In genomic region chr17:14198013-14198412, GRCh38 we compare ENCODE assay signal across 14 cellular contexts. TPM values are rescaled to one million over a fixed set of nuclear protein-coding genes. Genes with fewer than 3 reads are reported as not detected.
DNase-seq lines count a peak whose midpoint lies in the region; ATAC-seq and TF ChIP-seq lines count a peak whose summit lies in the region.
"Had no signal": no experiment of that assay in that cellular context is flagged by ENCODE, and none has a peak within 500 bp of the region (broad histone marks: within the 10 kb centered on the region; RNA-seq: fewer than 3 reads in every experiment).

No MANE protein-coding gene starts in this region.

- 37 to 89% methylated on average over 3 of the region's 6 CpGs for WGBS in mesodermal cell (ENCODE audit: insufficient coverage in 2 of 2), 2 experiments

- peaks cover 96% of the 10 kb centered on the region for H3K4me1 ChIP-seq in CD8-positive, alpha-beta T cell (ENCODE audit: insufficient read depth, low read length)
- H3K4me1 ChIP-seq in mesodermal cell (ENCODE audit: control insufficient read depth, insufficient read depth, low read length, poor library complexity, severe bottlenecking): peaks cover 14% of the 10 kb centered on the region

- POLR2A ChIA-PET in CD8-positive, alpha-beta T cell (lab: Charles Lee): interaction anchor here (1.1 to 5.8 kb wide), 3 partner anchors 103 to 132 kb away, joined by 5 to 74 read pairs (median 6); partner anchors contain the start of genes COX10 and HS3ST3B1
- POLR2A ChIA-PET in activated naive CD8-positive, alpha-beta T cell treated with anti-CD3 and anti-CD28 coated beads, Interleukin-2, amount 10 ng/mL, durations not matched to agents 7 days and 5 days (lab: Charles Lee): interaction anchor here (1.4 to 5.3 kb wide), 2 partner anchors 100 to 103 kb away, joined by 4 to 44 read pairs; partner anchors contain the start of gene HS3ST3B1

- H3K9me3 ChIP-seq in CD8-positive, alpha-beta T cell (ENCODE audit: low read length): no peaks in the 10 kb centered on the region
- H3K9me3 ChIP-seq in mesodermal cell (ENCODE audit: control insufficient read depth, low read length): no peaks in the 10 kb centered on the region
- H3K9me3 ChIP-seq: esophagus muscularis mucosa had no signal

- TF ChIP-seq CTCF in CD8-positive, alpha-beta T cell (IDR thresholded peaks at IDR 0.05): no peak
- no peak for TF ChIP-seq CTCF in brain microvascular endothelial cell (IDR thresholded peaks at IDR 0.05; ENCODE audit: low read depth, low read length, missing control alignments)

- H3K4me3 ChIP-seq in CD8-positive, alpha-beta T cell (ENCODE audit: low read depth, low read length): peak overlapping the region; percentile 13
- no peak overlapping the region for H3K4me3 ChIP-seq in H7 (ENCODE audit: insufficient read depth, low read depth, low read length)
- H3K4me3 ChIP-seq in mesodermal cell (ENCODE audit: extremely low read depth, insufficient read depth, low read length, poor library complexity, severe bottlenecking): no peak overlapping the region
- no peak overlapping the region for H3K4me3 ChIP-seq in brain microvascular endothelial cell (ENCODE audit: low read depth, low read length)
- H3K4me3 ChIP-seq: esophagus muscularis mucosa had no signal

- in situ Hi-C loops in brain microvascular endothelial cell (cut with HindIII; ENCODE audit: low pct_ligation_motif_present, low sequenced_read_pairs): no loop called here

- no peaks in the 10 kb centered on the region for H3K27me3 Mint-ChIP-seq in CD8-positive, alpha-beta T cell (ENCODE audit: low read depth)
- H3K27me3 Mint-ChIP-seq in activated naive CD8-positive, alpha-beta T cell treated with anti-CD3 and anti-CD28 coated beads, Interleukin-2, amount 10 ng/mL, durations not matched to agents 7 days and 5 days: no peaks in the 10 kb centered on the region

- intact Hi-C loops in CD8-positive, alpha-beta T cell (cut with DNase I, micrococcal nuclease): loop anchor here in 1 of 2 experiments (10.0 kb wide), 1 partner anchor 1183 kb away; the partner anchor contains the start of gene ELAC2

- H3K27ac ChIP-seq in CD8-positive, alpha-beta T cell (ENCODE audit: low read depth, low read length): peak overlapping the region; percentile 1
- peak overlapping the region; percentile 13 for H3K27ac ChIP-seq in mesodermal cell (ENCODE audit: low read depth, low read length, severe bottlenecking)
- no peak overlapping the region for H3K27ac ChIP-seq in brain microvascular endothelial cell
- H3K27ac ChIP-seq: esophagus muscularis mucosa had no signal

- H3K36me3 Mint-ChIP-seq in CD8-positive, alpha-beta T cell: no peaks in the 10 kb centered on the region
- H3K36me3 Mint-ChIP-seq in activated naive CD8-positive, alpha-beta T cell treated with anti-CD3 and anti-CD28 coated beads, Interleukin-2, amount 10 ng/mL, durations not matched to agents 7 days and 5 days: peaks cover 27% of the 10 kb centered on the region

- H3K36me3 ChIP-seq in CD8-positive, alpha-beta T cell (ENCODE audit: insufficient read depth, low read length): no peaks in the 10 kb centered on the region
- H3K36me3 ChIP-seq in H7 (replicated peaks; ENCODE audit: control insufficient read depth, insufficient read depth, low read length): no peaks in the 10 kb centered on the region
- peaks cover 3% of the 10 kb centered on the region for H3K36me3 ChIP-seq in mesodermal cell (ENCODE audit: control insufficient read depth, insufficient read depth, low read length)
- H3K36me3 ChIP-seq in brain microvascular endothelial cell (replicated peaks): no peaks in the 10 kb centered on the region

- peaks cover 91% of the 10 kb centered on the region for H3K4me1 Mint-ChIP-seq in CD8-positive, alpha-beta T cell (ENCODE audit: low read depth)
- peaks cover 83% of the 10 kb centered on the region for H3K4me1 Mint-ChIP-seq in activated naive CD8-positive, alpha-beta T cell treated with anti-CD3 and anti-CD28 coated beads, Interleukin-2, amount 10 ng/mL, durations not matched to agents 7 days and 5 days

- no peak for ATAC-seq in CD8-positive, alpha-beta T cell
- ATAC-seq in activated naive CD8-positive, alpha-beta T cell treated with anti-CD3 and anti-CD28 coated beads, Interleukin-2, amount 10 ng/mL, durations not matched to agents 7 days and 5 days (ENCODE audit: low read depth): no peak
- no peak for ATAC-seq in HG02938 (IDR thresholded peaks at IDR 0.05; ENCODE audit: unreplicated experiment)

- no peak for DNase-seq in CD8-positive, alpha-beta T cell
- DNase-seq in H7 (peak; percentile 39), brain microvascular endothelial cell (no peak)
- no peak for DNase-seq in activated naive CD8-positive, alpha-beta T cell treated with anti-CD3 and anti-CD28 coated beads, Interleukin-2, amount 10 ng/mL, durations not matched to agents 7 days and 5 days
- no peak for DNase-seq in stimulated activated CD4-positive, alpha-beta T cell treated with anti-CD3 and anti-CD28 coated beads, Interleukin-15, amount 100 ng/mL, for 24 hours
- DNase-seq: Calu3, cerebellar nuclear complex, HCEC 1CT, NCI-H2081 treated with DMSO at 0.1 percent for 48 hours had no signal

- no peaks in the 10 kb centered on the region for H3K27me3 ChIP-seq in CD8-positive, alpha-beta T cell (ENCODE audit: insufficient read depth, low read length)
- H3K27me3 ChIP-seq in H7 (ENCODE audit: control insufficient read depth, insufficient read depth, low read length): no peaks in the 10 kb centered on the region
- no peaks in the 10 kb centered on the region for H3K27me3 ChIP-seq in brain microvascular endothelial cell (replicated peaks)
- H3K27me3 ChIP-seq: esophagus muscularis mucosa had no signal

- peak overlapping the region; percentile 64 for H3K4me3 Mint-ChIP-seq in CD8-positive, alpha-beta T cell
- peak overlapping the region; percentile 71 for H3K4me3 Mint-ChIP-seq in activated naive CD8-positive, alpha-beta T cell treated with anti-CD3 and anti-CD28 coated beads, Interleukin-2, amount 10 ng/mL, durations not matched to agents 7 days and 5 days

- H3K27ac Mint-ChIP-seq in CD8-positive, alpha-beta T cell: peak overlapping the region; percentile 96
- peak overlapping the region; percentile 91 for H3K27ac Mint-ChIP-seq in activated naive CD8-positive, alpha-beta T cell treated with anti-CD3 and anti-CD28 coated beads, Interleukin-2, amount 10 ng/mL, durations not matched to agents 7 days and 5 days

- no peaks in the 10 kb centered on the region for H3K9me3 Mint-ChIP-seq in CD8-positive, alpha-beta T cell
- H3K9me3 Mint-ChIP-seq in activated naive CD8-positive, alpha-beta T cell treated with anti-CD3 and anti-CD28 coated beads, Interleukin-2, amount 10 ng/mL, durations not matched to agents 7 days and 5 days: no peaks in the 10 kb centered on the region
- H3K9me3 Mint-ChIP-seq: activated T-cell treated with anti-CD3 and anti-CD28 coated beads, Interleukin-2, amount 50 U/mL, for 4 hours had no signal

- CTCF ChIA-PET in CD8-positive, alpha-beta T cell (lab: Charles Lee): interaction anchor here (1.0 to 3.5 kb wide), 3 partner anchors 16 to 603 kb away, joined by 3 to 21 read pairs (median 3); partner anchors contain the start of gene HS3ST3B1

RNA-seq across cellular contexts. Expression of gene CDRT15, which starts 38.6 kb away (rescaled TPM):
- not detected for total RNA-seq in CD8-positive, alpha-beta T cell
- total RNA-seq in H7 (2014; rRNA removed; shearing (Covaris generic)): not detected in 2 replicates
- not detected for total RNA-seq in activated naive CD8-positive, alpha-beta T cell treated with anti-CD3 and anti-CD28 coated beads, Interleukin-2, amount 10 ng/mL, durations not matched to agents 7 days and 5 days
- not detected for polyA plus RNA-seq in mesodermal cell (2013, experiment 1 of 2)
- not detected for polyA plus RNA-seq in mesodermal cell (2013, experiment 2 of 2)
- total RNA-seq: activated T-cell treated with anti-CD3 and anti-CD28 coated beads, Interleukin-2, amount 50 U/mL, for 4 hours; Calu3; esophagus muscularis mucosa had no signal
- polyA plus RNA-seq: neural cell had no signal
